8 cellular contexts compared by ENCODE assay signal in the genomic region with DNA sequence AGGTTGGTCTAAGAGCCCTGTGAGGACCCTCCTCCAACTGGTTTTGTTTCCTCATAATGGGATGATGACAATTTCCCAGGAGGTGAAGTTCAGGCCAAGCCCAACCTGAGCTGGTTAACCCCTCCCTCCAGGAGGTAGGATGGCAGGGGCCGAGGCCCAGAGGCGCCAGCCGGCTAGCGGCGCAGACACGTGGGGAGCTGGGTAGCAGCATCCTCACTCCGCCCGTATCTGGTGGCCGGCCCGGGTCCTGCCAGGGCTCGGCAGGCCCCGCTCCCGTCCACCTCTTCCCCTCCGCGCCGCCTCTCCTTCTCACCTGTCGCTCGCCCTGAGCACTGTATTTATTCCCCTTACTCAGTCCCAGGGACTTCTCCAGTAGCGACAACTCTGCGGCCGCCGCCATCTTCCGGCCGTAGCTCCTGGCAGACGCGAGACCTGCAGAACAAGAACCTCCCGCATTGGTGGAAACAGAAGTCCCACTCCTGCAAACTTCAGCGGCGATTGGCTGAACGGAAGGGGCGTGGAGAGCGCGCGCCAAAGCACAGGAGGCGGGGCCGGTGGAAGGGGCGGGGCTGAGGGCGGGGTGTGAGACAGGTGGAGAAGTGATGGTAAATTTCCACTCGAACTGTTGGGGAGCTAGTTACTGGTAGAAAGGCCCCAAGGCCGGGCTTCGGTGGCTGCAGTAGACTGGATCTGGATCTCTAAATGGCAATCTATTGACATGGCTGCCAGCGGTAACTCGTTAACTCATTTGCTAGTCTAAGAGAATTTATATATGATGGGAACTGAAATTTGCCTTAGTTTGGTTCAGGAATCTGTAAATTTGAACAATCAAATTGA. TPM values are rescaled to one million over a fixed set of nuclear protein-coding genes. Genes with fewer than 3 reads are reported as not detected.
DNase-seq lines count a peak whose midpoint lies in the region; ATAC-seq and TF ChIP-seq lines count a peak whose summit lies in the region.

A gene (minus strand): TSS at position 427 of the 837 bp plus-strand sequence. CDS start 27 bp downstream, at position 400.

- no peaks in the 10 kb centered on the region; the same call in 1 of the 2 replicates for H3K27me3 Mint-ChIP-seq in H9 (ENCODE audit: low read depth)
- peaks cover 9% of the 10 kb centered on the region for H3K27me3 Mint-ChIP-seq in nephron (ENCODE audit: low read depth)

- no peaks in the 10 kb centered on the region for H3K23me2 ChIP-seq in H9 (ENCODE audit: insufficient read length, low read depth, low read length, poor library complexity, severe bottlenecking)

- H2AFZ ChIP-seq in H9 (ENCODE audit: low read length): no peak within 1 kb of the TSS

- peaks cover 6% of the 10 kb centered on the region; the same call in 1 of the 2 replicates for H3K36me3 ChIP-seq in ES-I3 (ENCODE audit: insufficient read depth, low read length)

- no peak within 1 kb of the TSS for H2BK120ac ChIP-seq in H9 (ENCODE audit: low read depth, low read length, poor library complexity, severe bottlenecking)

- no peak within 1 kb of the TSS for H2BK15ac ChIP-seq in H9 (ENCODE audit: low read depth, low read length)

- H4K20me1 ChIP-seq in H9 (ENCODE audit: control insufficient read depth, insufficient read depth, insufficient read length): no peaks in the 10 kb centered on the region

- H3K27me3 ChIP-seq in H9 (ENCODE audit: insufficient read depth, low read length): no peaks in the 10 kb centered on the region

- H3K9me3 ChIP-seq in ES-I3 (ENCODE audit: control insufficient read depth, insufficient read depth, low read length): no peaks in the 10 kb centered on the region
- H3K9me3 ChIP-seq in H9 (ENCODE audit: control insufficient read depth, low read depth, low read length): no peaks in the 10 kb centered on the region

- no peak within 1 kb of the TSS for H2BK5ac ChIP-seq in H9 (ENCODE audit: insufficient read length, low read length)

- peak within 1 kb of the TSS; percentile 78 for H3K9ac ChIP-seq in ES-I3 (ENCODE audit: low read depth, low read length)
- peak within 1 kb of the TSS; percentile 82 for H3K9ac ChIP-seq in H9 (ENCODE audit: extremely low read depth, insufficient read length, low read length)

- peak within 1 kb of the TSS; percentile 73 for H3K18ac ChIP-seq in H9 (ENCODE audit: insufficient read length, low read depth, low read length)

- WGBS in H9 (ENCODE audit: extremely low coverage, insufficient read length, low lambda C conversion rate): no CpG with 5 or more reads among the region's 43 CpGs

- 0 out of 2 replicates have a peak, but pooled peaks cover 3% of the 10 kb centered on the region for H3K4me1 ChIP-seq in ES-I3 (ENCODE audit: insufficient read depth, low read length)
- H3K4me1 ChIP-seq in H9 (ENCODE audit: insufficient read depth, low read length): no peaks in the 10 kb centered on the region; the same call in 1 of the 2 replicates

- H2BK12ac ChIP-seq in H9 (ENCODE audit: insufficient read length, low read depth, low read length): no peak within 1 kb of the TSS

- no peak within 1 kb of the TSS for H3T11ph ChIP-seq in H9 (ENCODE audit: low read length)

- H3K9me3 Mint-ChIP-seq in H9 (no peaks in the 10 kb centered on the region; a peak in 3 of 5 replicates), nephron (no peaks in the 10 kb centered on the region)

- H3K79me2 ChIP-seq in H9 (ENCODE audit: insufficient read depth, low read length): peaks cover 32% of the 10 kb centered on the region

- TF ChIP-seq POLR2A in Raji (IDR thresholded peaks at IDR 0.05; ENCODE audit: insufficient read depth, low read depth, low read length): peak; percentile 84

- H3K27ac ChIP-seq in H9 (ENCODE audit: insufficient read length, low read depth, low read length): no peak within 1 kb of the TSS

- no peak for TF ChIP-seq CTCF in H9 (conservative IDR thresholded peaks at IDR 0.05)
- no peak for TF ChIP-seq CTCF in fibroblast of the aortic adventitia (IDR thresholded peaks at IDR 0.05; ENCODE audit: insufficient read depth, low read length)
- no peak for TF ChIP-seq CTCF in nephron (IDR thresholded peaks at IDR 0.05; ENCODE audit: unreplicated experiment in 3 of 3)

- DNase-seq in H9: peak; percentile 98
- DNase-seq in M059J (ENCODE audit: low read depth): peak; percentile 98
- peak; percentile 98 for DNase-seq in activated T-helper 9 cell treated with anti-CD3 and anti-CD28 coated beads, Interleukin-2, amount 50 U/mL, for 16 hours (ENCODE audit: low read depth)
- peak; percentile 90 for DNase-seq in fibroblast of the aortic adventitia (ENCODE audit: low read depth)
- DNase-seq in stimulated activated naive CD8-positive, alpha-beta T cell treated with anti-CD3 and anti-CD28 coated beads, Interleukin-15, Interleukin-2, amounts not matched to agents 100 U/mL and 50 U/mL, for 24 hours: peak; percentile 98

- H3K4me1 Mint-ChIP-seq in H9 (peaks cover 17 to 26% of the 10 kb centered on the region in 2 experiments), nephron (peaks cover 19% of the 10 kb centered on the region)

- no peak within 1 kb of the TSS for H2BK20ac ChIP-seq in H9 (ENCODE audit: low read depth, low read length, poor library complexity, severe bottlenecking)

- no peak within 1 kb of the TSS for H4K91ac ChIP-seq in H9 (ENCODE audit: insufficient read length, low read depth, low read length)

- no peak within 1 kb of the TSS for H4K8ac ChIP-seq in H9 (replicated peaks; ENCODE audit: insufficient read length, low read depth, low read length)

- peak within 1 kb of the TSS; percentile 65 for H3K14ac ChIP-seq in H9 (ENCODE audit: insufficient read depth, low read length)

- peak within 1 kb of the TSS; percentile 96 to 98 for H3K4me3 Mint-ChIP-seq in H9
- peak within 1 kb of the TSS; percentile 96 to 99 (median 99) for H3K4me3 Mint-ChIP-seq in nephron

- peak within 1 kb of the TSS; percentile 93 for H3K4me3 ChIP-seq in fibroblast of the aortic adventitia (ENCODE audit: low read depth, low read length)

- peak within 1 kb of the TSS; percentile 92 for H3K4me2 ChIP-seq in H9 (ENCODE audit: insufficient read depth, insufficient read length, low read length)

- H3K36me3 Mint-ChIP-seq in H9 (ENCODE audit: insufficient read depth in 1 of 3, low read depth in 3 of 3) (peaks cover 13 to 14% (median 13%) of the 10 kb centered on the region in 3 experiments), nephron (ENCODE audit: low read depth) (peaks cover 14% of the 10 kb centered on the region)

- no peak within 1 kb of the TSS for H3K4ac ChIP-seq in H9 (ENCODE audit: low read depth, low read length)

- H3K27ac Mint-ChIP-seq in H9 (peak within 1 kb of the TSS; percentile 98 to 100 (median 99)), nephron (peak within 1 kb of the TSS; percentile 89 to 98 (median 97))

- H3K56ac ChIP-seq in H9 (ENCODE audit: insufficient read length, low read depth, low read length): no peak within 1 kb of the TSS

- peaks cover 6% of the 10 kb centered on the region for H3K79me1 ChIP-seq in H9 (ENCODE audit: insufficient read depth, low read depth, low read length, poor library complexity, severe bottlenecking)

- H4K5ac ChIP-seq in H9 (ENCODE audit: insufficient read length, low read depth, low read length): peak within 1 kb of the TSS; percentile 19

- ATAC-seq in stimulated activated naive CD8-positive, alpha-beta T cell treated with anti-CD3 and anti-CD28 coated beads, Interleukin-15, Interleukin-2, amounts not matched to agents 100 U/mL and 50 U/mL, for 24 hours: peak; percentile 98

- no peak within 1 kb of the TSS for H2AK5ac ChIP-seq in H9 (ENCODE audit: insufficient read length, low read length)

- no peak within 1 kb of the TSS for H3K23ac ChIP-seq in H9 (ENCODE audit: insufficient read length, low read depth, low read length)

RNA-seq across cellular contexts. Expression of the gene that starts here (rescaled TPM):
- total RNA-seq in H9 (2021) (71.8 and 76.0 TPM in 2 replicates), fibroblast of the aortic adventitia (ENCODE audit: low replicate concordance) (10.1 and 66.1 TPM in 2 replicates)
- 243 and 279 TPM in 2 replicates for total RNA-seq in M059J (2014; rRNA removed; shearing (Covaris generic))
